ENCODE assay signal across 11 cellular contexts in the genomic region with DNA sequence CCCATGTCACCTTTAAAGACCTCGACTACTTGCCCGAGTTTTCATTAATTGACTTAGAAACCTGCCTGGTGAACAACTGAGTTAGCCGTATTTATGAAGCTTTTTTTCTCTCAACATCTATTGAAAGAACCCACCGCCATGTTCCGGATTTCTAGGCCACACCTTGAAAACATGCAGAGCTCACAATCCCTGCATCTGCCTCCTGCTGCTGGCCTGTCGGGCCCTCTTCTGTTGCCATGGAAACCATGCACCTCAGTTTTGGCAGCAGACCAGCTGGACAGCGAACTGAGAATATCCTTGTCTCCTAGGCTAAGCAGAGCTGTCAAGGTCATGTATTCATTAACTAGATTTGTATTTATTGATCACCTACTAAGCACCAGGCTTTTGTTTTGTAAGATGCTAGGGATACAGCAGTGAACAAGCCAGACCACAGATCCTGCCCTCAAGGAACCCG. TPM values are rescaled to one million over a fixed set of nuclear protein-coding genes. Genes with fewer than 3 reads are reported as not detected.
DNase-seq lines count a peak whose midpoint lies in the region; ATAC-seq and TF ChIP-seq lines count a peak whose summit lies in the region.
"Had no signal": no experiment of that assay in that cellular context is flagged by ENCODE, and none has a peak within 500 bp of the region (broad histone marks: within the 10 kb centered on the region; RNA-seq: fewer than 3 reads in every experiment).

No MANE protein-coding gene starts in this region.

- H2BK120ac ChIP-seq in trophoblast cell (ENCODE audit: insufficient read depth, low read length, poor library complexity): no peak overlapping the region

- H3K36me3 ChIP-seq in trophoblast cell (ENCODE audit: control insufficient read depth in 1 of 2, insufficient read depth in 2 of 2, low read length in 2 of 2) (no peaks in the 10 kb centered on the region), Karpas-422 (ENCODE audit: insufficient read depth, low read length) (no peaks in the 10 kb centered on the region)
- H3K36me3 ChIP-seq: tibial nerve had no signal

- no peak overlapping the region for H2BK5ac ChIP-seq in trophoblast cell (ENCODE audit: low read depth, low read length, poor library complexity)

- H4K12ac ChIP-seq in trophoblast cell (ENCODE audit: low read depth, low read length): no peak overlapping the region

- no peak overlapping the region for H3K27ac ChIP-seq in trophoblast cell (ENCODE audit: low read depth, low read length)
- H3K27ac ChIP-seq in Karpas-422 (ENCODE audit: low read length): no peak overlapping the region
- H3K27ac ChIP-seq: tibial nerve had no signal

- H4K91ac ChIP-seq in trophoblast cell (ENCODE audit: low read depth, low read length): no peak overlapping the region

- H3K79me1 ChIP-seq in trophoblast cell (ENCODE audit: low read length): peaks cover 15% of the 10 kb centered on the region

- no peak overlapping the region for H2AFZ ChIP-seq in trophoblast cell (ENCODE audit: insufficient read depth, low read length, poor library complexity)
- H2AFZ ChIP-seq in Karpas-422 (ENCODE audit: low read length): no peak overlapping the region

- no peak for TF ChIP-seq CTCF in type B pancreatic cell (conservative IDR thresholded peaks at IDR 0.05)

- H3K9me3 ChIP-seq in trophoblast cell (ENCODE audit: insufficient read depth, low read depth, low read length) (no peaks in the 10 kb centered on the region), Karpas-422 (ENCODE audit: low read length) (no peaks in the 10 kb centered on the region)
- H3K9me3 ChIP-seq: tibial nerve had no signal

- H3K4me1 ChIP-seq in trophoblast cell (ENCODE audit: control insufficient read depth in 1 of 2, insufficient read depth in 2 of 2, low read length in 2 of 2): peaks cover 0 to 5% of the 10 kb centered on the region in 2 experiments
- H3K4me1 ChIP-seq in Karpas-422 (ENCODE audit: low read length): peaks cover 12% of the 10 kb centered on the region

- H3K27ac Mint-ChIP-seq in type B pancreatic cell: peak overlapping the region; percentile 50

- no peak overlapping the region for H3K4me3 ChIP-seq in trophoblast cell (ENCODE audit: low read depth, low read length)
- H3K4me3 ChIP-seq in Karpas-422 (ENCODE audit: low read length): no peak overlapping the region
- H3K4me3 ChIP-seq: tibial nerve had no signal

- H3K9me2 ChIP-seq in Karpas-422 (replicated peaks; ENCODE audit: insufficient read depth, low read length): no peaks in the 10 kb centered on the region

- peaks cover 2% of the 10 kb centered on the region; the same call in 1 of the 2 replicates for H4K20me1 ChIP-seq in Karpas-422 (ENCODE audit: insufficient read depth, low read depth, low read length)

- peaks cover 13% of the 10 kb centered on the region for H3K79me2 ChIP-seq in trophoblast cell (ENCODE audit: control insufficient read depth, insufficient read depth, low read length, poor library complexity)
- H3K79me2 ChIP-seq in Karpas-422 (ENCODE audit: low read length): peaks cover 3% of the 10 kb centered on the region

- peak overlapping the region; percentile 42 for H3K4me3 Mint-ChIP-seq in type B pancreatic cell

- peak; percentile 57 for DNase-seq in NCI-H82 (lab: John Stamatoyannopoulos, UW)
- no peak for DNase-seq in NCI-H82 treated with DMSO at 0.1 percent for 48 hours (lab: John Stamatoyannopoulos, UW; ENCODE audit: unreplicated experiment)
- DNase-seq in NCI-H446 treated with DMSO at 0.1 percent for 48 hours (lab: John Stamatoyannopoulos, UW): peak; percentile 63
- peak; percentile 18 for DNase-seq in epidermal melanocyte (ENCODE audit: insufficient read length, low spot score)
- DNase-seq in type B pancreatic cell (ENCODE audit: extremely low spot score, unreplicated experiment): no peak
- DNase-seq in trophoblast cell: no peak
- DNase-seq in Karpas-422: no peak
- DNase-seq: activated effector memory CD4-positive, alpha-beta T cell treated with anti-CD3 and anti-CD28 coated beads, Interleukin-2, amount 50 U/mL, for 16 hours; effector memory CD4-positive, alpha-beta T cell had no signal

- H3K27me3 Mint-ChIP-seq in type B pancreatic cell: no peaks in the 10 kb centered on the region

- H3K4me2 ChIP-seq in trophoblast cell (ENCODE audit: low read length) (no peak overlapping the region), Karpas-422 (ENCODE audit: low read depth, low read length, poor library complexity, severe bottlenecking) (no peak overlapping the region)

- no peak overlapping the region for H3K18ac ChIP-seq in trophoblast cell (ENCODE audit: low read length)

- H2BK12ac ChIP-seq in trophoblast cell (ENCODE audit: low read length): no peak overlapping the region

- H2AK5ac ChIP-seq in trophoblast cell (ENCODE audit: low read length): no peak overlapping the region

- no peak overlapping the region for H3K23ac ChIP-seq in trophoblast cell (ENCODE audit: low read length)

- no peaks in the 10 kb centered on the region for H3K9me3 Mint-ChIP-seq in type B pancreatic cell

- no peak overlapping the region for H3K4ac ChIP-seq in trophoblast cell (ENCODE audit: low read depth, low read length)

- no peak overlapping the region for H3K14ac ChIP-seq in trophoblast cell (ENCODE audit: low read length)

- no CpG with 5 or more reads among the region's 8 CpGs for WGBS in trophoblast cell (ENCODE audit: extremely low coverage, insufficient coverage, insufficient read length)

- H3K27me3 ChIP-seq in trophoblast cell (ENCODE audit: insufficient read depth, low read length) (no peaks in the 10 kb centered on the region), Karpas-422 (ENCODE audit: low read length) (no peaks in the 10 kb centered on the region)
- H3K27me3 ChIP-seq: tibial nerve had no signal

- H3K36me3 Mint-ChIP-seq in type B pancreatic cell: no peaks in the 10 kb centered on the region

- peaks cover 10% of the 10 kb centered on the region for H3K4me1 Mint-ChIP-seq in type B pancreatic cell (ENCODE audit: unreplicated experiment)

- H3K9ac ChIP-seq in trophoblast cell (ENCODE audit: low read length) (no peak overlapping the region), Karpas-422 (ENCODE audit: low read length) (no peak overlapping the region)

- no peak overlapping the region for H4K8ac ChIP-seq in trophoblast cell (ENCODE audit: low read depth, low read length)

- ATAC-seq in GM21737 (IDR thresholded peaks at IDR 0.05; ENCODE audit: unreplicated experiment): no peak

RNA-seq across cellular contexts. Expression of gene PATZ1, which starts 4.3 kb away (rescaled TPM):
- total RNA-seq in type B pancreatic cell (ENCODE audit: low replicate concordance): 40.9 and 57.8 TPM in 2 replicates
- 19.9 and 20.7 TPM in 2 replicates for polyA plus RNA-seq in trophoblast cell (2013)
- 65.4 and 87.4 TPM in 2 replicates for total RNA-seq in Karpas-422 (2014; rRNA removed; shearing (Covaris generic); ENCODE audit: low replicate concordance)

RNA-seq across cellular contexts. Expression of gene DRG1, which starts 49.0 kb away (rescaled TPM):
- 72.9 and 74.1 TPM in 2 replicates for total RNA-seq in type B pancreatic cell (ENCODE audit: low replicate concordance)
- polyA plus RNA-seq in trophoblast cell (2013): 50.4 and 51.7 TPM in 2 replicates
- 48.7 and 55.2 TPM in 2 replicates for total RNA-seq in Karpas-422 (2014; rRNA removed; shearing (Covaris generic); ENCODE audit: low replicate concordance)

RNA-seq across cellular contexts. Expression of gene PIK3IP1, which starts 58.1 kb away (rescaled TPM):
- 21.0 and 36.8 TPM in 2 replicates for total RNA-seq in type B pancreatic cell (ENCODE audit: low replicate concordance)
- 3.7 and 4.0 TPM in 2 replicates for polyA plus RNA-seq in trophoblast cell (2013)
- 17.9 and 25.3 TPM in 2 replicates for total RNA-seq in Karpas-422 (2014; rRNA removed; shearing (Covaris generic); ENCODE audit: low replicate concordance)

Comparison
In these comparisons a context has a peak if more than half of its experiments do, and no peak if none do; other contexts are left out.
1. DNase-seq: peak in NCI-H82 (single experiment), NCI-H446 treated with DMSO at 0.1 percent for 48 hours (single experiment) and epidermal melanocyte (single experiment); none in NCI-H82 treated with DMSO at 0.1 percent for 48 hours (single experiment), type B pancreatic cell (single experiment), trophoblast cell (0 of 2) and Karpas-422 (single experiment).